3 cellular contexts compared by ENCODE assay signal in the genomic region with DNA sequence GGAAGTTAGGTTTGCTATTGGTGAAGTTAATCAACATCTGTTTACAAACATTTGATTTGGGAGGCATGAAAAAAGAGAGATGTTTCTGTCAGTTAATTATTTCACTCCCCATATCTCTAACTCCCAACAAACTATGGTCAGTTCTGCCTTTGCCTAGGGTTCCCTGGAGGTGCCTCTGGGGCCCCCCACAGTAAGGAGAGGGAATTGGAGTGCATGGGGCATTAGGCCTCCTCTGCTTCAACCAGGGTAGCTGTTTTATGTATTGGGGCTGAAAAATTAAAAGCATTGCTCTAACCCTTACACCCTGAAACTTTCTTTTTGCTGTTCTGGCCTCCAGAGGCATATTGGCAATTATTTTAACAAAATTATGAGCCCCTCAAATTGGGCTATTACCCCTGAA.
TF ChIP-seq lines count a peak whose summit lies in the region.

No MANE protein-coding gene starts in this region.

TF ChIP-seq in SK-N-SH, 30 proteins besides CTCF, POLR2A, EP300 and RAD21:
- TF ChIP-seq, protein P1, sequence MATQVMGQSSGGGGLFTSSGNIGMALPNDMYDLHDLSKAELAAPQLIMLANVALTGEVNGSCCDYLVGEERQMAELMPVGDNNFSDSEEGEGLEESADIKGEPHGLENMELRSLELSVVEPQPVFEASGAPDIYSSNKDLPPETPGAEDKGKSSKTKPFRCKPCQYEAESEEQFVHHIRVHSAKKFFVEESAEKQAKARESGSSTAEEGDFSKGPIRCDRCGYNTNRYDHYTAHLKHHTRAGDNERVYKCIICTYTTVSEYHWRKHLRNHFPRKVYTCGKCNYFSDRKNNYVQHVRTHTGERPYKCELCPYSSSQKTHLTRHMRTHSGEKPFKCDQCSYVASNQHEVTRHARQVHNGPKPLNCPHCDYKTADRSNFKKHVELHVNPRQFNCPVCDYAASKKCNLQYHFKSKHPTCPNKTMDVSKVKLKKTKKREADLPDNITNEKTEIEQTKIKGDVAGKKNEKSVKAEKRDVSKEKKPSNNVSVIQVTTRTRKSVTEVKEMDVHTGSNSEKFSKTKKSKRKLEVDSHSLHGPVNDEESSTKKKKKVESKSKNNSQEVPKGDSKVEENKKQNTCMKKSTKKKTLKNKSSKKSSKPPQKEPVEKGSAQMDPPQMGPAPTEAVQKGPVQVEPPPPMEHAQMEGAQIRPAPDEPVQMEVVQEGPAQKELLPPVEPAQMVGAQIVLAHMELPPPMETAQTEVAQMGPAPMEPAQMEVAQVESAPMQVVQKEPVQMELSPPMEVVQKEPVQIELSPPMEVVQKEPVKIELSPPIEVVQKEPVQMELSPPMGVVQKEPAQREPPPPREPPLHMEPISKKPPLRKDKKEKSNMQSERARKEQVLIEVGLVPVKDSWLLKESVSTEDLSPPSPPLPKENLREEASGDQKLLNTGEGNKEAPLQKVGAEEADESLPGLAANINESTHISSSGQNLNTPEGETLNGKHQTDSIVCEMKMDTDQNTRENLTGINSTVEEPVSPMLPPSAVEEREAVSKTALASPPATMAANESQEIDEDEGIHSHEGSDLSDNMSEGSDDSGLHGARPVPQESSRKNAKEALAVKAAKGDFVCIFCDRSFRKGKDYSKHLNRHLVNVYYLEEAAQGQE (IDR thresholded peaks at IDR 0.05; ENCODE audit: low read depth, low read length): no peak

TF ChIP-seq in SK-N-SH treated with all-trans-retinoic acid at 6 μM for 48 hours, 23 proteins besides CTCF, POLR2A, EP300 and RAD21 (continued from another document):
- TF ChIP-seq, protein P2, sequence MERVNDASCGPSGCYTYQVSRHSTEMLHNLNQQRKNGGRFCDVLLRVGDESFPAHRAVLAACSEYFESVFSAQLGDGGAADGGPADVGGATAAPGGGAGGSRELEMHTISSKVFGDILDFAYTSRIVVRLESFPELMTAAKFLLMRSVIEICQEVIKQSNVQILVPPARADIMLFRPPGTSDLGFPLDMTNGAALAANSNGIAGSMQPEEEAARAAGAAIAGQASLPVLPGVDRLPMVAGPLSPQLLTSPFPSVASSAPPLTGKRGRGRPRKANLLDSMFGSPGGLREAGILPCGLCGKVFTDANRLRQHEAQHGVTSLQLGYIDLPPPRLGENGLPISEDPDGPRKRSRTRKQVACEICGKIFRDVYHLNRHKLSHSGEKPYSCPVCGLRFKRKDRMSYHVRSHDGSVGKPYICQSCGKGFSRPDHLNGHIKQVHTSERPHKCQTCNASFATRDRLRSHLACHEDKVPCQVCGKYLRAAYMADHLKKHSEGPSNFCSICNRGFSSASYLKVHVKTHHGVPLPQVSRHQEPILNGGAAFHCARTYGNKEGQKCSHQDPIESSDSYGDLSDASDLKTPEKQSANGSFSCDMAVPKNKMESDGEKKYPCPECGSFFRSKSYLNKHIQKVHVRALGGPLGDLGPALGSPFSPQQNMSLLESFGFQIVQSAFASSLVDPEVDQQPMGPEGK (CRISPR knock-in tag; IDR thresholded peaks at IDR 0.05; ENCODE audit: borderline replicate concordance): no peak
- TF ChIP-seq TOX (CRISPR knock-in tag; IDR thresholded peaks at IDR 0.05; ENCODE audit: borderline replicate concordance) (no peak), ARNTL (CRISPR knock-in tag; IDR thresholded peaks at IDR 0.05; ENCODE audit: borderline replicate concordance, low read depth) (no peak), PPARA (CRISPR knock-in tag; IDR thresholded peaks at IDR 0.05; ENCODE audit: borderline replicate concordance) (no peak), ZC3H10 (CRISPR knock-in tag; IDR thresholded peaks at IDR 0.05) (no peak), ESRRG (CRISPR knock-in tag; IDR thresholded peaks at IDR 0.05) (no peak), ZNF8 (CRISPR knock-in tag; IDR thresholded peaks at IDR 0.05) (no peak), ISL1 (CRISPR knock-in tag; IDR thresholded peaks at IDR 0.05) (no peak), CSRNP3 (CRISPR knock-in tag; IDR thresholded peaks at IDR 0.05) (no peak), ZFP30 (CRISPR knock-in tag; IDR thresholded peaks at IDR 0.05) (no peak), ZNF565 (CRISPR knock-in tag; conservative IDR thresholded peaks at IDR 0.05; ENCODE audit: low read depth) (no peak), OSR1 (CRISPR knock-in tag; IDR thresholded peaks at IDR 0.05) (no peak), POU6F1 (CRISPR knock-in tag; IDR thresholded peaks at IDR 0.05; ENCODE audit: borderline replicate concordance, low read depth) (no peak), TCF4 (CRISPR knock-in tag; IDR thresholded peaks at IDR 0.05; ENCODE audit: borderline replicate concordance) (no peak), RARB (CRISPR knock-in tag; IDR thresholded peaks at IDR 0.05) (no peak), CSDC2 (CRISPR knock-in tag; IDR thresholded peaks at IDR 0.05) (no peak)
- TF ChIP-seq, protein P3, sequence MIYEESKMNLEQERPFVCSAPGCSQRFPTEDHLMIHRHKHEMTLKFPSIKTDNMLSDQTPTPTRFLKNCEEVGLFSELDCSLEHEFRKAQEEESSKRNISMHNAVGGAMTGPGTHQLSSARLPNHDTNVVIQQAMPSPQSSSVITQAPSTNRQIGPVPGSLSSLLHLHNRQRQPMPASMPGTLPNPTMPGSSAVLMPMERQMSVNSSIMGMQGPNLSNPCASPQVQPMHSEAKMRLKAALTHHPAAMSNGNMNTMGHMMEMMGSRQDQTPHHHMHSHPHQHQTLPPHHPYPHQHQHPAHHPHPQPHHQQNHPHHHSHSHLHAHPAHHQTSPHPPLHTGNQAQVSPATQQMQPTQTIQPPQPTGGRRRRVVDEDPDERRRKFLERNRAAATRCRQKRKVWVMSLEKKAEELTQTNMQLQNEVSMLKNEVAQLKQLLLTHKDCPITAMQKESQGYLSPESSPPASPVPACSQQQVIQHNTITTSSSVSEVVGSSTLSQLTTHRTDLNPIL (CRISPR knock-in tag; IDR thresholded peaks at IDR 0.05; ENCODE audit: low read depth): no peak
TF ChIP-seq in SK-N-SH treated with all-trans-retinoic acid at 6 μM for 48 hours: peak in this region for 0.

TF ChIP-seq in liver, 16 proteins besides CTCF, POLR2A, EP300 and RAD21 (continued from another document):
- TF ChIP-seq, protein P1 (IDR thresholded peaks at IDR 0.05): no peak
- TF ChIP-seq HNF4A (conservative IDR thresholded peaks at IDR 0.05): no peak
- TF ChIP-seq FOXA2 (IDR thresholded peaks at IDR 0.05): no peak
